In the genomic region with DNA sequence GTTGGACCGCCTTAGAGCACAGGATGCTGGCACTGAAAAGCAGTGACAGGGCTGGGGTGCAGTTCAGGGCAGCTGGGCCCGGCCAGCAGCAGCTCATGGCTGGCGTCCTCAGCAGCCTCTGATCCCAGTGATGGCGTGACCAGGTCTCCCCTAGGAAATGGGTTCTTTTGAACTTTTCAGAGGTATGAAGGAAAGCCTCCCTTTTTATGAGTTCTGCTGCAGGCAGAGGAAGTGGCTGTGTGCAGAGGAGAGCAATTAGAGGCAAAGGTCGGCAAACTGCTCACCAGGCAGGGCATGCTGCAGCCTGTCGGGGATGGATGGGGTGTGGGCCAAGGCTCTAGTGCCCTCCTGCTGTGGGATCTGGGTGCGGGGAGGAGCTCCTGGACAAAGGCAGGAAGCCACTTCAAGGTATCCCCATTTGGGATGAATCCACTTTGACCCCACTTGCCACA, we compare ENCODE assay signal across 1 cellular context.
TF ChIP-seq lines count a peak whose summit lies in the region.

No MANE protein-coding gene starts in this region.

TF ChIP-seq in HepG2, 621 proteins besides CTCF, POLR2A, EP300 and RAD21 (continued from another document and continues in another):
- TF ChIP-seq, protein P1, sequence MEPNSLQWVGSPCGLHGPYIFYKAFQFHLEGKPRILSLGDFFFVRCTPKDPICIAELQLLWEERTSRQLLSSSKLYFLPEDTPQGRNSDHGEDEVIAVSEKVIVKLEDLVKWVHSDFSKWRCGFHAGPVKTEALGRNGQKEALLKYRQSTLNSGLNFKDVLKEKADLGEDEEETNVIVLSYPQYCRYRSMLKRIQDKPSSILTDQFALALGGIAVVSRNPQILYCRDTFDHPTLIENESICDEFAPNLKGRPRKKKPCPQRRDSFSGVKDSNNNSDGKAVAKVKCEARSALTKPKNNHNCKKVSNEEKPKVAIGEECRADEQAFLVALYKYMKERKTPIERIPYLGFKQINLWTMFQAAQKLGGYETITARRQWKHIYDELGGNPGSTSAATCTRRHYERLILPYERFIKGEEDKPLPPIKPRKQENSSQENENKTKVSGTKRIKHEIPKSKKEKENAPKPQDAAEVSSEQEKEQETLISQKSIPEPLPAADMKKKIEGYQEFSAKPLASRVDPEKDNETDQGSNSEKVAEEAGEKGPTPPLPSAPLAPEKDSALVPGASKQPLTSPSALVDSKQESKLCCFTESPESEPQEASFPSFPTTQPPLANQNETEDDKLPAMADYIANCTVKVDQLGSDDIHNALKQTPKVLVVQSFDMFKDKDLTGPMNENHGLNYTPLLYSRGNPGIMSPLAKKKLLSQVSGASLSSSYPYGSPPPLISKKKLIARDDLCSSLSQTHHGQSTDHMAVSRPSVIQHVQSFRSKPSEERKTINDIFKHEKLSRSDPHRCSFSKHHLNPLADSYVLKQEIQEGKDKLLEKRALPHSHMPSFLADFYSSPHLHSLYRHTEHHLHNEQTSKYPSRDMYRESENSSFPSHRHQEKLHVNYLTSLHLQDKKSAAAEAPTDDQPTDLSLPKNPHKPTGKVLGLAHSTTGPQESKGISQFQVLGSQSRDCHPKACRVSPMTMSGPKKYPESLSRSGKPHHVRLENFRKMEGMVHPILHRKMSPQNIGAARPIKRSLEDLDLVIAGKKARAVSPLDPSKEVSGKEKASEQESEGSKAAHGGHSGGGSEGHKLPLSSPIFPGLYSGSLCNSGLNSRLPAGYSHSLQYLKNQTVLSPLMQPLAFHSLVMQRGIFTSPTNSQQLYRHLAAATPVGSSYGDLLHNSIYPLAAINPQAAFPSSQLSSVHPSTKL (CRISPR knock-in tag; IDR thresholded peaks at IDR 0.05) = peak; percentile 47
- TF ChIP-seq, protein P2, sequence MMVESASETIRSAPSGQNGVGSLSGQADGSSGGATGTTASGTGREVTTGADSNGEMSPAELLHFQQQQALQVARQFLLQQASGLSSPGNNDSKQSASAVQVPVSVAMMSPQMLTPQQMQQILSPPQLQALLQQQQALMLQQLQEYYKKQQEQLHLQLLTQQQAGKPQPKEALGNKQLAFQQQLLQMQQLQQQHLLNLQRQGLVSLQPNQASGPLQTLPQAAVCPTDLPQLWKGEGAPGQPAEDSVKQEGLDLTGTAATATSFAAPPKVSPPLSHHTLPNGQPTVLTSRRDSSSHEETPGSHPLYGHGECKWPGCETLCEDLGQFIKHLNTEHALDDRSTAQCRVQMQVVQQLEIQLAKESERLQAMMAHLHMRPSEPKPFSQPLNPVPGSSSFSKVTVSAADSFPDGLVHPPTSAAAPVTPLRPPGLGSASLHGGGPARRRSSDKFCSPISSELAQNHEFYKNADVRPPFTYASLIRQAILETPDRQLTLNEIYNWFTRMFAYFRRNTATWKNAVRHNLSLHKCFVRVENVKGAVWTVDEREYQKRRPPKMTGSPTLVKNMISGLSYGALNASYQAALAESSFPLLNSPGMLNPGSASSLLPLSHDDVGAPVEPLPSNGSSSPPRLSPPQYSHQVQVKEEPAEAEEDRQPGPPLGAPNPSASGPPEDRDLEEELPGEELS (CRISPR knock-in tag; IDR thresholded peaks at IDR 0.05) = peak; percentile 58
- TF ChIP-seq, protein P3, sequence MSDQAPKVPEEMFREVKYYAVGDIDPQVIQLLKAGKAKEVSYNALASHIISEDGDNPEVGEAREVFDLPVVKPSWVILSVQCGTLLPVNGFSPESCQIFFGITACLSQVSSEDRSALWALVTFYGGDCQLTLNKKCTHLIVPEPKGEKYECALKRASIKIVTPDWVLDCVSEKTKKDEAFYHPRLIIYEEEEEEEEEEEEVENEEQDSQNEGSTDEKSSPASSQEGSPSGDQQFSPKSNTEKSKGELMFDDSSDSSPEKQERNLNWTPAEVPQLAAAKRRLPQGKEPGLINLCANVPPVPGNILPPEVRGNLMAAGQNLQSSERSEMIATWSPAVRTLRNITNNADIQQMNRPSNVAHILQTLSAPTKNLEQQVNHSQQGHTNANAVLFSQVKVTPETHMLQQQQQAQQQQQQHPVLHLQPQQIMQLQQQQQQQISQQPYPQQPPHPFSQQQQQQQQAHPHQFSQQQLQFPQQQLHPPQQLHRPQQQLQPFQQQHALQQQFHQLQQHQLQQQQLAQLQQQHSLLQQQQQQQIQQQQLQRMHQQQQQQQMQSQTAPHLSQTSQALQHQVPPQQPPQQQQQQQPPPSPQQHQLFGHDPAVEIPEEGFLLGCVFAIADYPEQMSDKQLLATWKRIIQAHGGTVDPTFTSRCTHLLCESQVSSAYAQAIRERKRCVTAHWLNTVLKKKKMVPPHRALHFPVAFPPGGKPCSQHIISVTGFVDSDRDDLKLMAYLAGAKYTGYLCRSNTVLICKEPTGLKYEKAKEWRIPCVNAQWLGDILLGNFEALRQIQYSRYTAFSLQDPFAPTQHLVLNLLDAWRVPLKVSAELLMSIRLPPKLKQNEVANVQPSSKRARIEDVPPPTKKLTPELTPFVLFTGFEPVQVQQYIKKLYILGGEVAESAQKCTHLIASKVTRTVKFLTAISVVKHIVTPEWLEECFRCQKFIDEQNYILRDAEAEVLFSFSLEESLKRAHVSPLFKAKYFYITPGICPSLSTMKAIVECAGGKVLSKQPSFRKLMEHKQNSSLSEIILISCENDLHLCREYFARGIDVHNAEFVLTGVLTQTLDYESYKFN (CRISPR knock-in tag; conservative IDR thresholded peaks at IDR 0.05) = peak; percentile 79
- TF ChIP-seq ETV5 (CRISPR knock-in tag; IDR thresholded peaks at IDR 0.05; ENCODE audit: borderline replicate concordance) = peak; percentile 79; the same call in 1 of the 2 replicates
- TF ChIP-seq, protein P4, sequence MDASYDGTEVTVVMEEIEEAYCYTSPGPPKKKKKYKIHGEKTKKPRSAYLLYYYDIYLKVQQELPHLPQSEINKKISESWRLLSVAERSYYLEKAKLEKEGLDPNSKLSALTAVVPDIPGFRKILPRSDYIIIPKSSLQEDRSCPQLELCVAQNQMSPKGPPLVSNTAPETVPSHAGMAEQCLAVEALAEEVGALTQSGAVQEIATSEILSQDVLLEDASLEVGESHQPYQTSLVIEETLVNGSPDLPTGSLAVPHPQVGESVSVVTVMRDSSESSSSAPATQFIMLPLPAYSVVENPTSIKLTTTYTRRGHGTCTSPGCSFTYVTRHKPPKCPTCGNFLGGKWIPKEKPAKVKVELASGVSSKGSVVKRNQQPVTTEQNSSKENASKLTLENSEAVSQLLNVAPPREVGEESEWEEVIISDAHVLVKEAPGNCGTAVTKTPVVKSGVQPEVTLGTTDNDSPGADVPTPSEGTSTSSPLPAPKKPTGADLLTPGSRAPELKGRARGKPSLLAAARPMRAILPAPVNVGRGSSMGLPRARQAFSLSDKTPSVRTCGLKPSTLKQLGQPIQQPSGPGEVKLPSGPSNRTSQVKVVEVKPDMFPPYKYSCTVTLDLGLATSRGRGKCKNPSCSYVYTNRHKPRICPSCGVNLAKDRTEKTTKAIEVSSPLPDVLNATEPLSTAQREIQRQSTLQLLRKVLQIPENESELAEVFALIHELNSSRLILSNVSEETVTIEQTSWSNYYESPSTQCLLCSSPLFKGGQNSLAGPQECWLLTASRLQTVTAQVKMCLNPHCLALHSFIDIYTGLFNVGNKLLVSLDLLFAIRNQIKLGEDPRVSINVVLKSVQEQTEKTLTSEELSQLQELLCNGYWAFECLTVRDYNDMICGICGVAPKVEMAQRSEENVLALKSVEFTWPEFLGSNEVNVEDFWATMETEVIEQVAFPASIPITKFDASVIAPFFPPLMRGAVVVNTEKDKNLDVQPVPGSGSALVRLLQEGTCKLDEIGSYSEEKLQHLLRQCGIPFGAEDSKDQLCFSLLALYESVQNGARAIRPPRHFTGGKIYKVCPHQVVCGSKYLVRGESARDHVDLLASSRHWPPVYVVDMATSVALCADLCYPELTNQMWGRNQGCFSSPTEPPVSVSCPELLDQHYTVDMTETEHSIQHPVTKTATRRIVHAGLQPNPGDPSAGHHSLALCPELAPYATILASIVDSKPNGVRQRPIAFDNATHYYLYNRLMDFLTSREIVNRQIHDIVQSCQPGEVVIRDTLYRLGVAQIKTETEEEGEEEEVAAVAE (CRISPR knock-in tag; IDR thresholded peaks at IDR 0.05; ENCODE audit: borderline replicate concordance) = no peak
- TF ChIP-seq CEBPB (IDR thresholded peaks at IDR 0.05; ENCODE audit: borderline replicate concordance, low read depth, low read length) = no peak
- TF ChIP-seq ZMYM3 (CRISPR knock-in tag; IDR thresholded peaks at IDR 0.05) = peak; percentile 89
- TF ChIP-seq, protein P5, sequence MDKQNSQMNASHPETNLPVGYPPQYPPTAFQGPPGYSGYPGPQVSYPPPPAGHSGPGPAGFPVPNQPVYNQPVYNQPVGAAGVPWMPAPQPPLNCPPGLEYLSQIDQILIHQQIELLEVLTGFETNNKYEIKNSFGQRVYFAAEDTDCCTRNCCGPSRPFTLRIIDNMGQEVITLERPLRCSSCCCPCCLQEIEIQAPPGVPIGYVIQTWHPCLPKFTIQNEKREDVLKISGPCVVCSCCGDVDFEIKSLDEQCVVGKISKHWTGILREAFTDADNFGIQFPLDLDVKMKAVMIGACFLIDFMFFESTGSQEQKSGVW (CRISPR knock-in tag; IDR thresholded peaks at IDR 0.05; ENCODE audit: borderline replicate concordance) = no peak
- TF ChIP-seq ATF7 (IDR thresholded peaks at IDR 0.05) = no peak
- 0 out of 2 replicates have a peak, but pooled peaks have one; percentile 26 for TF ChIP-seq ATF7 (CRISPR knock-in tag; IDR thresholded peaks at IDR 0.05)
- TF ChIP-seq RXRB (CRISPR knock-in tag; IDR thresholded peaks at IDR 0.05; ENCODE audit: borderline replicate concordance) = peak; percentile 83
- TF ChIP-seq, protein P6, sequence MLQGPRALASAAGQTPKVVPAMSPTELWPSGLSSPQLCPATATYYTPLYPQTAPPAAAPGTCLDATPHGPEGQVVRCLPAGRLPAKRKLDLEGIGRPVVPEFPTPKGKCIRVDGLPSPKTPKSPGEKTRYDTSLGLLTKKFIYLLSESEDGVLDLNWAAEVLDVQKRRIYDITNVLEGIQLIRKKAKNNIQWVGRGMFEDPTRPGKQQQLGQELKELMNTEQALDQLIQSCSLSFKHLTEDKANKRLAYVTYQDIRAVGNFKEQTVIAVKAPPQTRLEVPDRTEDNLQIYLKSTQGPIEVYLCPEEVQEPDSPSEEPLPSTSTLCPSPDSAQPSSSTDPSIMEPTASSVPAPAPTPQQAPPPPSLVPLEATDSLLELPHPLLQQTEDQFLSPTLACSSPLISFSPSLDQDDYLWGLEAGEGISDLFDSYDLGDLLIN (CRISPR knock-in tag; IDR thresholded peaks at IDR 0.05; ENCODE audit: borderline replicate concordance) = no peak
- peak; percentile 53; the same call in 1 of the 2 replicates for TF ChIP-seq HDAC1 (CRISPR knock-in tag; IDR thresholded peaks at IDR 0.05)
- 0 out of 2 replicates have a peak, but pooled peaks have one; percentile 29 for TF ChIP-seq ZNF232 (CRISPR knock-in tag; IDR thresholded peaks at IDR 0.05; ENCODE audit: borderline replicate concordance)
- TF ChIP-seq, protein P7, sequence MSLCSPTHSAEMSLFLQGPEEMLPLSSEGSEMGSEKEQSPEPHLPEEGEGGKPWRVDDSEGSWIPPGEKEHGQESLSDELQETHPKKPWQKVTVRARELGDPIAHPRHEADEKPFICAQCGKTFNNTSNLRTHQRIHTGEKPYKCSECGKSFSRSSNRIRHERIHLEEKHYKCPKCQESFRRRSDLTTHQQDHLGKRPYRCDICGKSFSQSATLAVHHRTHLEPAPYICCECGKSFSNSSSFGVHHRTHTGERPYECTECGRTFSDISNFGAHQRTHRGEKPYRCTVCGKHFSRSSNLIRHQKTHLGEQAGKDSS (CRISPR knock-in tag; IDR thresholded peaks at IDR 0.05; ENCODE audit: borderline replicate concordance, low read depth) = peak; percentile 64; the same call in 1 of the 2 replicates
- TF ChIP-seq, protein P8, sequence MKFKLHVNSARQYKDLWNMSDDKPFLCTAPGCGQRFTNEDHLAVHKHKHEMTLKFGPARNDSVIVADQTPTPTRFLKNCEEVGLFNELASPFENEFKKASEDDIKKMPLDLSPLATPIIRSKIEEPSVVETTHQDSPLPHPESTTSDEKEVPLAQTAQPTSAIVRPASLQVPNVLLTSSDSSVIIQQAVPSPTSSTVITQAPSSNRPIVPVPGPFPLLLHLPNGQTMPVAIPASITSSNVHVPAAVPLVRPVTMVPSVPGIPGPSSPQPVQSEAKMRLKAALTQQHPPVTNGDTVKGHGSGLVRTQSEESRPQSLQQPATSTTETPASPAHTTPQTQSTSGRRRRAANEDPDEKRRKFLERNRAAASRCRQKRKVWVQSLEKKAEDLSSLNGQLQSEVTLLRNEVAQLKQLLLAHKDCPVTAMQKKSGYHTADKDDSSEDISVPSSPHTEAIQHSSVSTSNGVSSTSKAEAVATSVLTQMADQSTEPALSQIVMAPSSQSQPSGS (CRISPR knock-in tag; IDR thresholded peaks at IDR 0.05) = 0 out of 2 replicates have a peak, but pooled peaks have one; percentile 17
- 0 out of 2 replicates have a peak, but pooled peaks have one; percentile 57 for TF ChIP-seq ZNF556 (CRISPR knock-in tag; IDR thresholded peaks at IDR 0.05; ENCODE audit: borderline replicate concordance)
- no peak for TF ChIP-seq ZSCAN21 (CRISPR knock-in tag; IDR thresholded peaks at IDR 0.05; ENCODE audit: borderline replicate concordance)
- no peak for TF ChIP-seq ZNF296 (CRISPR knock-in tag; conservative IDR thresholded peaks at IDR 0.05)
- TF ChIP-seq RAD51 (IDR thresholded peaks at IDR 0.05; ENCODE audit: borderline replicate concordance) = no peak
- no peak for TF ChIP-seq ZNF546 (CRISPR knock-in tag; conservative IDR thresholded peaks at IDR 0.05)
- TF ChIP-seq TOPORS (CRISPR knock-in tag; IDR thresholded peaks at IDR 0.05) = 0 out of 2 replicates have a peak, but pooled peaks have one; percentile 45
